ENCODE assay signal across 1 cellular context in the genomic region with DNA sequence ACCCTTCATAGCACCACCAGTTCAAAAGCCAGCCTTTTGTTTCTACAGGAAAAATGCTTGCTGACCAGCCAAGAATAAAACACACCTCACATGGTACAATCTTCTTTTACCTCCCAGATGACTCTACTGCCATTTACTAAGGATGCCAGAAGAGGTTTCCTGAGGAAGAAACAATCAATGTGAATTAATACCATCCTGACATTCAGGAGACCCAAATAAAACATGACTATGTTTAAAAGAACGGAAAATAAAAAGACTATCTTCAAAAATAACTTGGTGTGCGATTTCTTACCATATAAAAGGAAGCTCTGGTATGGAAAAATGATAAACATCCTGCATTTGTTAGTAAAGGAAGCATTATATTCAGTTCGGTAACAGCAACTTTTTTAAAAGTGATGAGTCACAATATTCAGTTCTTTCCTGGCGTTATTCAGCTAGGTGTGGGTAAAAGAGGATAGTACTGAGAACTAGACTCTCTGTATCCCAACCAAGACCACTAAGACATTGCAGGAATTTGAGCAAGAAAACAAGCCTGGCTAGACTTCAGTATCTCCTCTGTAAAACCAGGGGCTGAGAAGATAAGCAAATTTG.
TF ChIP-seq lines count a peak whose summit lies in the region.

No MANE protein-coding gene starts in this region.

TF ChIP-seq in SK-N-SH treated with all-trans-retinoic acid at 6 μM for 48 hours, 23 proteins besides CTCF, POLR2A, EP300 and RAD21 (continued from another document):
- TF ChIP-seq BACH2 (CRISPR knock-in tag; IDR thresholded peaks at IDR 0.05; ENCODE audit: borderline replicate concordance), result no peak
- TF ChIP-seq ZC3H10 (CRISPR knock-in tag; IDR thresholded peaks at IDR 0.05), result no peak
- TF ChIP-seq CREB5 (CRISPR knock-in tag; IDR thresholded peaks at IDR 0.05; ENCODE audit: low read depth), result no peak
- no peak for TF ChIP-seq CSDC2 (CRISPR knock-in tag; IDR thresholded peaks at IDR 0.05)
- no peak for TF ChIP-seq ZFP30 (CRISPR knock-in tag; IDR thresholded peaks at IDR 0.05)
- no peak for TF ChIP-seq ESRRG (CRISPR knock-in tag; IDR thresholded peaks at IDR 0.05)
- no peak for TF ChIP-seq SNAI2 (CRISPR knock-in tag; IDR thresholded peaks at IDR 0.05)
- no peak for TF ChIP-seq PPARA (CRISPR knock-in tag; IDR thresholded peaks at IDR 0.05; ENCODE audit: borderline replicate concordance)
- TF ChIP-seq, protein P1, sequence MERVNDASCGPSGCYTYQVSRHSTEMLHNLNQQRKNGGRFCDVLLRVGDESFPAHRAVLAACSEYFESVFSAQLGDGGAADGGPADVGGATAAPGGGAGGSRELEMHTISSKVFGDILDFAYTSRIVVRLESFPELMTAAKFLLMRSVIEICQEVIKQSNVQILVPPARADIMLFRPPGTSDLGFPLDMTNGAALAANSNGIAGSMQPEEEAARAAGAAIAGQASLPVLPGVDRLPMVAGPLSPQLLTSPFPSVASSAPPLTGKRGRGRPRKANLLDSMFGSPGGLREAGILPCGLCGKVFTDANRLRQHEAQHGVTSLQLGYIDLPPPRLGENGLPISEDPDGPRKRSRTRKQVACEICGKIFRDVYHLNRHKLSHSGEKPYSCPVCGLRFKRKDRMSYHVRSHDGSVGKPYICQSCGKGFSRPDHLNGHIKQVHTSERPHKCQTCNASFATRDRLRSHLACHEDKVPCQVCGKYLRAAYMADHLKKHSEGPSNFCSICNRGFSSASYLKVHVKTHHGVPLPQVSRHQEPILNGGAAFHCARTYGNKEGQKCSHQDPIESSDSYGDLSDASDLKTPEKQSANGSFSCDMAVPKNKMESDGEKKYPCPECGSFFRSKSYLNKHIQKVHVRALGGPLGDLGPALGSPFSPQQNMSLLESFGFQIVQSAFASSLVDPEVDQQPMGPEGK (CRISPR knock-in tag; IDR thresholded peaks at IDR 0.05; ENCODE audit: borderline replicate concordance), result no peak
- no peak for TF ChIP-seq OSR1 (CRISPR knock-in tag; IDR thresholded peaks at IDR 0.05)
